In the genomic region with DNA sequence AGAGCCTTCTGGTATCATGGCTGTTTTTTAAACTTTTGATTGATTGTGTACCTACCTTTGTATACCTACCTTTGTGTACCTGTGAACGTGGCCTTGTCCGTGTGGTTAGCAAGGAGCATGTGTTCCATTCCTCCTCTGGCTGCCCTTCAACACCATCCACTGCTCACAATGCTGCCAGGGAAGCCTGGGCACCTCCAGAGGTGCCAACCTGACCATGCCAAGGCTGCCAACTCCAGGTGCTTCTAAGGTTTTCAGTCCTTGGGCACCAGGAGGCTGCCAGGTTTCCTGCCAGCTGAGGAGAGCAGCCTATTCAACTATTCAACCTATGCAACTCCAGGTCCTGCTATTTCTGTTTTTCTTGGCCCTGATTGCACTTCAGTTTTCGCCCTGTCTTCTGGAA, we compare ENCODE assay signal across 25 cellular contexts.
"Had no signal": no experiment of that assay in that cellular context is flagged by ENCODE, and none has a peak within 500 bp of the region (broad histone marks: within the 10 kb centered on the region; RNA-seq: fewer than 3 reads in every experiment).

No MANE protein-coding gene starts in this region.

- H3K4me1 ChIP-seq: colonic mucosa, gastrocnemius medialis, heart right ventricle, left lung, lower lobe of right lung had no signal

- H3K4me3 ChIP-seq: colonic mucosa, esophagus squamous epithelium, gastrocnemius medialis, heart right ventricle, left lung, lower lobe of right lung had no signal

- H3K27ac ChIP-seq: colonic mucosa, epithelial cell of prostate, esophagus squamous epithelium, gastrocnemius medialis, heart right ventricle, lower lobe of right lung had no signal

- ATAC-seq: effector memory CD8-positive, alpha-beta T cell; esophagus mucosa; gastrocnemius medialis; heart right ventricle; left lung; left ventricle myocardium superior; lower lobe of right lung had no signal

- H3K36me3 ChIP-seq: colonic mucosa, esophagus squamous epithelium, gastrocnemius medialis, heart right ventricle, left lung, lower lobe of right lung had no signal

- DNase-seq: colonic mucosa; cortex of kidney; effector CD8-positive, alpha-beta T cell; effector memory CD8-positive, alpha-beta T cell; endodermal cell; erythroblast; esophagus squamous epithelium; foreskin fibroblast; foreskin melanocyte; gastrocnemius medialis; glutamatergic neuron; head of caudate nucleus; heart right ventricle; hippocampal formation; left cardiac atrium; left lung; left ventricle myocardium superior; lower lobe of right lung; mesenchymal stem cell; midbrain had no signal

- FAIRE-seq: endometrium, islet of Langerhans, keratinocyte had no signal

- H3K9me3 ChIP-seq: gastrocnemius medialis had no signal

- H3K27me3 ChIP-seq: colonic mucosa, esophagus squamous epithelium, gastrocnemius medialis, heart right ventricle, left lung had no signal
